Comparison of ENCODE assay signal across 1 cellular context in the genomic region with DNA sequence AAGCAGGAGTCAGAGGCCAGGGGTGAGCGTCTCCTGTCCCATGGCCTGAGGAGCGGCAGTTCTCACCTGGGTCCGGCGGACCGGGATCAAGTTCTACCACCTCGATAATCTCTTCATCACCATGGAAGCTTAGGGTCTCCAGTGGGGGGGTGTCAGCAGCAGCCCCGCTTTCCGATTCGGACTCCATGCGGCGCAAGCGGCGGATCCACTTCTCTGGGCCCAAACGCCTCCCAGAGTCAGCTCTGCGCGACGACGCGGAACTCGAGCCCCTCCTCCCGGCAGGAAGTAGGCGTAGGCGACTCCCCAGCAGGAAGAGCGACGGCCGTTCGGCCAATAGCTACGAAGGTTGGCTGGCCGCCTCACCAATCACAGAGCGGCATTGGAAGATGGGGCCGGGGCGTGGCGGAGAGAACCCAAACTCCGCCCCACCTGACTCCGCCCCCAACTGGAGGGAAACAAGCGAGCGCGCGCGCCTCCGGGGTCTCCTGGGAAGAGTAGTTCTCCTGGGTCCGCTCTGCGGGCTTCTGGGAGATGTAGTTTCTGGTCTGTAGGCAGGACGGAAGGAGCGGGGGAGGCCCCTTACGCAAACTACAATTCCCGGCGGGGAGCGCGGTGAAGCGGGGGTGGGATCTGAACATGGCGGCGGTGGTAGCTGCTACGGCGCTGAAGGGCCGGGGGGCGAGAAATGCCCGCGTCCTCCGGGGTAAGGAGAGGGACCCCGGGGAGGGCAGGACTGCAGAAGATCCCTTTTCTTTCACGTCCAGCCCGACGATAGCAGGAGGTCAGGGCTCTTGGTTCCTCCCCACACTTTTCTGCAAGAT.
TF ChIP-seq lines count a peak whose summit lies in the region.

A gene with protein sequence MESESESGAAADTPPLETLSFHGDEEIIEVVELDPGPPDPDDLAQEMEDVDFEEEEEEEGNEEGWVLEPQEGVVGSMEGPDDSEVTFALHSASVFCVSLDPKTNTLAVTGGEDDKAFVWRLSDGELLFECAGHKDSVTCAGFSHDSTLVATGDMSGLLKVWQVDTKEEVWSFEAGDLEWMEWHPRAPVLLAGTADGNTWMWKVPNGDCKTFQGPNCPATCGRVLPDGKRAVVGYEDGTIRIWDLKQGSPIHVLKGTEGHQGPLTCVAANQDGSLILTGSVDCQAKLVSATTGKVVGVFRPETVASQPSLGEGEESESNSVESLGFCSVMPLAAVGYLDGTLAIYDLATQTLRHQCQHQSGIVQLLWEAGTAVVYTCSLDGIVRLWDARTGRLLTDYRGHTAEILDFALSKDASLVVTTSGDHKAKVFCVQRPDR (minus strand): TSS at position 238 of the 821 bp plus-strand sequence. CDS start 51 bp downstream, at position 187.
A gene with protein sequence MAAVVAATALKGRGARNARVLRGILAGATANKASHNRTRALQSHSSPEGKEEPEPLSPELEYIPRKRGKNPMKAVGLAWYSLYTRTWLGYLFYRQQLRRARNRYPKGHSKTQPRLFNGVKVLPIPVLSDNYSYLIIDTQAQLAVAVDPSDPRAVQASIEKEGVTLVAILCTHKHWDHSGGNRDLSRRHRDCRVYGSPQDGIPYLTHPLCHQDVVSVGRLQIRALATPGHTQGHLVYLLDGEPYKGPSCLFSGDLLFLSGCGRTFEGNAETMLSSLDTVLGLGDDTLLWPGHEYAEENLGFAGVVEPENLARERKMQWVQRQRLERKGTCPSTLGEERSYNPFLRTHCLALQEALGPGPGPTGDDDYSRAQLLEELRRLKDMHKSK (plus strand): TSS at position 620 of the 821 bp plus-strand sequence. CDS start 17 bp downstream, at position 637.

TF ChIP-seq in HepG2, 621 proteins besides CTCF, POLR2A, EP300 and RAD21 (continued from another document and continues in another):
- TF ChIP-seq, protein P1, sequence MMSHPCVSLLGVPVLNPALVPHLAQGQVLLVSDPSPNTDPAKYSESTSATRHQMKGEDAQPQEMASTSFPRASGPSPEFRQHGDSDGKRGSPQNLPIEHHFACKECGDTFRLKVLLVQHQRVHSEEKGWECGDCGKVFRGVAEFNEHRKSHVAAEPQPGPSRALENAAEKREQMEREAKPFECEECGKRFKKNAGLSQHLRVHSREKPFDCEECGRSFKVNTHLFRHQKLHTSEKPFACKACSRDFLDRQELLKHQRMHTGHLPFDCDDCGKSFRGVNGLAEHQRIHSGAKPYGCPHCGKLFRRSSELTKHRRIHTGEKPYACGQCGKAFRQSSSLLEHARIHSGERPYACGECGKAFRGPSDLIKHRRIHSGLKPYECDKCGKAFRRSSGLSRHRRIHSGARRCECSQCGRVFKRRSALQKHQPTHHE (CRISPR knock-in tag; IDR thresholded peaks at IDR 0.05; ENCODE audit: borderline replicate concordance): peak; percentile 90
- TF ChIP-seq ZNF34 (CRISPR knock-in tag; IDR thresholded peaks at IDR 0.05; ENCODE audit: borderline replicate concordance) (no peak), ZNF205 (CRISPR knock-in tag; IDR thresholded peaks at IDR 0.05) (0 out of 2 replicates have a peak, but pooled peaks have one; percentile 18), ZNF20 (CRISPR knock-in tag; IDR thresholded peaks at IDR 0.05) (no peak), GTF3A (CRISPR knock-in tag; conservative IDR thresholded peaks at IDR 0.05) (0 out of 2 replicates have a peak, but pooled peaks have one; percentile 49), TBL1XR1 (IDR thresholded peaks at IDR 0.05; ENCODE audit: borderline replicate concordance, low read length, partially characterized antibody) (peak; percentile 51), CREM (IDR thresholded peaks at IDR 0.05) (peak; percentile 100), CREM (CRISPR knock-in tag; IDR thresholded peaks at IDR 0.05) (0 out of 2 replicates have a peak, but pooled peaks have one; percentile 24), ZEB1 (IDR thresholded peaks at IDR 0.05; ENCODE audit: insufficient replicate concordance, low read depth) (peak; percentile 47), NFATC3 (CRISPR knock-in tag; IDR thresholded peaks at IDR 0.05) (no peak), ZBTB38 (CRISPR knock-in tag; IDR thresholded peaks at IDR 0.05) (no peak), MTA3 (CRISPR knock-in tag; IDR thresholded peaks at IDR 0.05) (no peak), SIX4 (CRISPR knock-in tag; IDR thresholded peaks at IDR 0.05) (no peak; the same call in 1 of the 2 replicates), ZNF589 (CRISPR knock-in tag; conservative IDR thresholded peaks at IDR 0.05) (no peak), SPEN (CRISPR knock-in tag; IDR thresholded peaks at IDR 0.05; ENCODE audit: low read depth) (peak; percentile 88), ZNF549 (CRISPR knock-in tag; IDR thresholded peaks at IDR 0.05) (no peak), ZC3H4 (CRISPR knock-in tag; IDR thresholded peaks at IDR 0.05; ENCODE audit: borderline replicate concordance) (no peak), U2AF1 (optimal IDR thresholded peaks at IDR 0.05; ENCODE audit: low read depth, low read length) (no peak), ZBTB7A (CRISPR knock-in tag; IDR thresholded peaks at IDR 0.05) (no peak), MAFG (CRISPR knock-in tag; IDR thresholded peaks at IDR 0.05) (no peak), CCAR2 (optimal IDR thresholded peaks at IDR 0.05; ENCODE audit: low read depth, low read length) (no peak), ZNF567 (CRISPR knock-in tag; IDR thresholded peaks at IDR 0.05; ENCODE audit: borderline replicate concordance) (0 out of 2 replicates have a peak, but pooled peaks have one; percentile 50), ZNF772 (CRISPR knock-in tag; IDR thresholded peaks at IDR 0.05) (peak; percentile 13; the same call in 1 of the 2 replicates), ATF7-NPFF (CRISPR knock-in tag; IDR thresholded peaks at IDR 0.05; ENCODE audit: low read depth) (no peak), SETDB1 (CRISPR knock-in tag; IDR thresholded peaks at IDR 0.05; ENCODE audit: borderline replicate concordance) (no peak), ZIK1 (CRISPR knock-in tag; IDR thresholded peaks at IDR 0.05; ENCODE audit: borderline replicate concordance, low read depth) (no peak), FOXC1 (CRISPR knock-in tag; IDR thresholded peaks at IDR 0.05; ENCODE audit: borderline replicate concordance) (no peak), ZNF7 (CRISPR knock-in tag; IDR thresholded peaks at IDR 0.05) (no peak), SMAD9 (CRISPR knock-in tag; IDR thresholded peaks at IDR 0.05) (no peak; the same call in 1 of the 2 replicates), HMG20A (CRISPR knock-in tag; IDR thresholded peaks at IDR 0.05; ENCODE audit: borderline replicate concordance) (no peak; the same call in 1 of the 2 replicates)
- TF ChIP-seq, protein P2, sequence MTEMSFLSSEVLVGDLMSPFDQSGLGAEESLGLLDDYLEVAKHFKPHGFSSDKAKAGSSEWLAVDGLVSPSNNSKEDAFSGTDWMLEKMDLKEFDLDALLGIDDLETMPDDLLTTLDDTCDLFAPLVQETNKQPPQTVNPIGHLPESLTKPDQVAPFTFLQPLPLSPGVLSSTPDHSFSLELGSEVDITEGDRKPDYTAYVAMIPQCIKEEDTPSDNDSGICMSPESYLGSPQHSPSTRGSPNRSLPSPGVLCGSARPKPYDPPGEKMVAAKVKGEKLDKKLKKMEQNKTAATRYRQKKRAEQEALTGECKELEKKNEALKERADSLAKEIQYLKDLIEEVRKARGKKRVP (CRISPR knock-in tag; IDR thresholded peaks at IDR 0.05): no peak; a peak in 1 of 4 replicates
- TF ChIP-seq, protein P3, sequence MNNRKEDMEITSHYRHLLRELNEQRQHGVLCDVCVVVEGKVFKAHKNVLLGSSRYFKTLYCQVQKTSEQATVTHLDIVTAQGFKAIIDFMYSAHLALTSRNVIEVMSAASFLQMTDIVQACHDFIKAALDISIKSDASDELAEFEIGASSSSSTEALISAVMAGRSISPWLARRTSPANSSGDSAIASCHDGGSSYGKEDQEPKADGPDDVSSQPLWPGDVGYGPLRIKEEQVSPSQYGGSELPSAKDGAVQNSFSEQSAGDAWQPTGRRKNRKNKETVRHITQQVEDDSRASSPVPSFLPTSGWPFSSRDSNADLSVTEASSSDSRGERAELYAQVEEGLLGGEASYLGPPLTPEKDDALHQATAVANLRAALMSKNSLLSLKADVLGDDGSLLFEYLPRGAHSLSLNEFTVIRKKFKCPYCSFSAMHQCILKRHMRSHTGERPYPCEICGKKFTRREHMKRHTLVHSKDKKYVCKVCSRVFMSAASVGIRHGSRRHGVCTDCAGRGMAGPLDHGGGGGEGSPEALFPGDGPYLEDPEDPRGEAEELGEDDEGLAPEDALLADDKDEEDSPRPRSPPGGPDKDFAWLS (CRISPR knock-in tag; IDR thresholded peaks at IDR 0.05; ENCODE audit: borderline replicate concordance): no peak; the same call in 1 of the 2 replicates
- TF ChIP-seq, protein P4, sequence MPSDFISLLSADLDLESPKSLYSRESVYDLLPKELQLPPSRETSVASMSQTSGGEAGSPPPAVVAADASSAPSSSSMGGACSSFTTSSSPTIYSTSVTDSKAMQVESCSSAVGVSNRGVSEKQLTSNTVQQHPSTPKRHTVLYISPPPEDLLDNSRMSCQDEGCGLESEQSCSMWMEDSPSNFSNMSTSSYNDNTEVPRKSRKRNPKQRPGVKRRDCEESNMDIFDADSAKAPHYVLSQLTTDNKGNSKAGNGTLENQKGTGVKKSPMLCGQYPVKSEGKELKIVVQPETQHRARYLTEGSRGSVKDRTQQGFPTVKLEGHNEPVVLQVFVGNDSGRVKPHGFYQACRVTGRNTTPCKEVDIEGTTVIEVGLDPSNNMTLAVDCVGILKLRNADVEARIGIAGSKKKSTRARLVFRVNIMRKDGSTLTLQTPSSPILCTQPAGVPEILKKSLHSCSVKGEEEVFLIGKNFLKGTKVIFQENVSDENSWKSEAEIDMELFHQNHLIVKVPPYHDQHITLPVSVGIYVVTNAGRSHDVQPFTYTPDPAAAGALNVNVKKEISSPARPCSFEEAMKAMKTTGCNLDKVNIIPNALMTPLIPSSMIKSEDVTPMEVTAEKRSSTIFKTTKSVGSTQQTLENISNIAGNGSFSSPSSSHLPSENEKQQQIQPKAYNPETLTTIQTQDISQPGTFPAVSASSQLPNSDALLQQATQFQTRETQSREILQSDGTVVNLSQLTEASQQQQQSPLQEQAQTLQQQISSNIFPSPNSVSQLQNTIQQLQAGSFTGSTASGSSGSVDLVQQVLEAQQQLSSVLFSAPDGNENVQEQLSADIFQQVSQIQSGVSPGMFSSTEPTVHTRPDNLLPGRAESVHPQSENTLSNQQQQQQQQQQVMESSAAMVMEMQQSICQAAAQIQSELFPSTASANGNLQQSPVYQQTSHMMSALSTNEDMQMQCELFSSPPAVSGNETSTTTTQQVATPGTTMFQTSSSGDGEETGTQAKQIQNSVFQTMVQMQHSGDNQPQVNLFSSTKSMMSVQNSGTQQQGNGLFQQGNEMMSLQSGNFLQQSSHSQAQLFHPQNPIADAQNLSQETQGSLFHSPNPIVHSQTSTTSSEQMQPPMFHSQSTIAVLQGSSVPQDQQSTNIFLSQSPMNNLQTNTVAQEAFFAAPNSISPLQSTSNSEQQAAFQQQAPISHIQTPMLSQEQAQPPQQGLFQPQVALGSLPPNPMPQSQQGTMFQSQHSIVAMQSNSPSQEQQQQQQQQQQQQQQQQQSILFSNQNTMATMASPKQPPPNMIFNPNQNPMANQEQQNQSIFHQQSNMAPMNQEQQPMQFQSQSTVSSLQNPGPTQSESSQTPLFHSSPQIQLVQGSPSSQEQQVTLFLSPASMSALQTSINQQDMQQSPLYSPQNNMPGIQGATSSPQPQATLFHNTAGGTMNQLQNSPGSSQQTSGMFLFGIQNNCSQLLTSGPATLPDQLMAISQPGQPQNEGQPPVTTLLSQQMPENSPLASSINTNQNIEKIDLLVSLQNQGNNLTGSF (CRISPR knock-in tag; IDR thresholded peaks at IDR 0.05): peak; percentile 81; the same call in 1 of the 2 replicates
- TF ChIP-seq, protein P5, sequence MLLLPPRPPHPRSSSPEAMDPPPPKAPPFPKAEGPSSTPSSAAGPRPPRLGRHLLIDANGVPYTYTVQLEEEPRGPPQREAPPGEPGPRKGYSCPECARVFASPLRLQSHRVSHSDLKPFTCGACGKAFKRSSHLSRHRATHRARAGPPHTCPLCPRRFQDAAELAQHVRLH (CRISPR knock-in tag; IDR thresholded peaks at IDR 0.05; ENCODE audit: borderline replicate concordance, low read depth): no peak; the same call in 1 of the 2 replicates
- TF ChIP-seq, protein P6, sequence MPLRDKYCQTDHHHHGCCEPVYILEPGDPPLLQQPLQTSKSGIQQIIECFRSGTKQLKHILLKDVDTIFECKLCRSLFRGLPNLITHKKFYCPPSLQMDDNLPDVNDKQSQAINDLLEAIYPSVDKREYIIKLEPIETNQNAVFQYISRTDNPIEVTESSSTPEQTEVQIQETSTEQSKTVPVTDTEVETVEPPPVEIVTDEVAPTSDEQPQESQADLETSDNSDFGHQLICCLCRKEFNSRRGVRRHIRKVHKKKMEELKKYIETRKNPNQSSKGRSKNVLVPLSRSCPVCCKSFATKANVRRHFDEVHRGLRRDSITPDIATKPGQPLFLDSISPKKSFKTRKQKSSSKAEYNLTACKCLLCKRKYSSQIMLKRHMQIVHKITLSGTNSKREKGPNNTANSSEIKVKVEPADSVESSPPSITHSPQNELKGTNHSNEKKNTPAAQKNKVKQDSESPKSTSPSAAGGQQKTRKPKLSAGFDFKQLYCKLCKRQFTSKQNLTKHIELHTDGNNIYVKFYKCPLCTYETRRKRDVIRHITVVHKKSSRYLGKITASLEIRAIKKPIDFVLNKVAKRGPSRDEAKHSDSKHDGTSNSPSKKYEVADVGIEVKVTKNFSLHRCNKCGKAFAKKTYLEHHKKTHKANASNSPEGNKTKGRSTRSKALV (CRISPR knock-in tag; IDR thresholded peaks at IDR 0.05): peak; percentile 67; the same call in 1 of the 2 replicates
- TF ChIP-seq, protein P7, sequence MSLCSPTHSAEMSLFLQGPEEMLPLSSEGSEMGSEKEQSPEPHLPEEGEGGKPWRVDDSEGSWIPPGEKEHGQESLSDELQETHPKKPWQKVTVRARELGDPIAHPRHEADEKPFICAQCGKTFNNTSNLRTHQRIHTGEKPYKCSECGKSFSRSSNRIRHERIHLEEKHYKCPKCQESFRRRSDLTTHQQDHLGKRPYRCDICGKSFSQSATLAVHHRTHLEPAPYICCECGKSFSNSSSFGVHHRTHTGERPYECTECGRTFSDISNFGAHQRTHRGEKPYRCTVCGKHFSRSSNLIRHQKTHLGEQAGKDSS (CRISPR knock-in tag; IDR thresholded peaks at IDR 0.05; ENCODE audit: borderline replicate concordance, low read depth): no peak
- TF ChIP-seq, protein P8, sequence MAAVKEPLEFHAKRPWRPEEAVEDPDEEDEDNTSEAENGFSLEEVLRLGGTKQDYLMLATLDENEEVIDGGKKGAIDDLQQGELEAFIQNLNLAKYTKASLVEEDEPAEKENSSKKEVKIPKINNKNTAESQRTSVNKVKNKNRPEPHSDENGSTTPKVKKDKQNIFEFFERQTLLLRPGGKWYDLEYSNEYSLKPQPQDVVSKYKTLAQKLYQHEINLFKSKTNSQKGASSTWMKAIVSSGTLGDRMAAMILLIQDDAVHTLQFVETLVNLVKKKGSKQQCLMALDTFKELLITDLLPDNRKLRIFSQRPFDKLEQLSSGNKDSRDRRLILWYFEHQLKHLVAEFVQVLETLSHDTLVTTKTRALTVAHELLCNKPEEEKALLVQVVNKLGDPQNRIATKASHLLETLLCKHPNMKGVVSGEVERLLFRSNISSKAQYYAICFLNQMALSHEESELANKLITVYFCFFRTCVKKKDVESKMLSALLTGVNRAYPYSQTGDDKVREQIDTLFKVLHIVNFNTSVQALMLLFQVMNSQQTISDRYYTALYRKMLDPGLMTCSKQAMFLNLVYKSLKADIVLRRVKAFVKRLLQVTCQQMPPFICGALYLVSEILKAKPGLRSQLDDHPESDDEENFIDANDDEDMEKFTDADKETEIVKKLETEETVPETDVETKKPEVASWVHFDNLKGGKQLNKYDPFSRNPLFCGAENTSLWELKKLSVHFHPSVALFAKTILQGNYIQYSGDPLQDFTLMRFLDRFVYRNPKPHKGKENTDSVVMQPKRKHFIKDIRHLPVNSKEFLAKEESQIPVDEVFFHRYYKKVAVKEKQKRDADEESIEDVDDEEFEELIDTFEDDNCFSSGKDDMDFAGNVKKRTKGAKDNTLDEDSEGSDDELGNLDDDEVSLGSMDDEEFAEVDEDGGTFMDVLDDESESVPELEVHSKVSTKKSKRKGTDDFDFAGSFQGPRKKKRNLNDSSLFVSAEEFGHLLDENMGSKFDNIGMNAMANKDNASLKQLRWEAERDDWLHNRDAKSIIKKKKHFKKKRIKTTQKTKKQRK (IDR thresholded peaks at IDR 0.05; ENCODE audit: low read length): no peak
